Comparison of ENCODE assay signal across 26 cellular contexts in the genomic region with DNA sequence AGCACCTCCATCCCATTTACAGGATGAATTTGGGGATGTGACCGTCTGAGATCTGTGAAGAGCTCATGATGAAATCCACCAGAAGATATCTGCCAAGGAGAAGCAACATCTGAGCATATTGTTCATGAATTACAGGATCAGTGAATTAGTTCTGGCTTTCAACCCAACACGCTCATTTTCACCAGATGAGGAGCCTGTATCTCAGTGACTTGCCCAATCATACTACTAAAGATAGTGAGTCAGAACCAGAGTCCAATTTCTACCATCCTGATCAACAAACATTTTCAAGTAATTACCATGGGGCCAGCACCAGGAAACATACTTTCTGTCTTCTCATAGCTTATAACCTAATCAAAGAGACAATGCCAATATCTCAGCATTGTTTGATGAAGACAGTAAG.
DNase-seq lines count a peak whose midpoint lies in the region; ATAC-seq, FAIRE-seq and TF ChIP-seq lines count a peak whose summit lies in the region.
"Had no signal": no experiment of that assay in that cellular context is flagged by ENCODE, and none has a peak within 500 bp of the region (broad histone marks: within the 10 kb centered on the region; RNA-seq: fewer than 3 reads in every experiment).

No MANE protein-coding gene starts in this region.

- peaks cover 0 to 9% (median 0%) of the 10 kb centered on the region in 4 donors for H3K9me3 ChIP-seq in esophagus muscularis mucosa

- peak; percentile 36 to 91 for ATAC-seq in activated naive CD4-positive, alpha-beta T cell treated with anti-CD3 and anti-CD28 coated beads, Interleukin-2, amount 50 U/mL, for 72 hours
- peak; percentile 86 for ATAC-seq in stimulated activated effector memory CD8-positive, alpha-beta T cell treated with anti-CD3 and anti-CD28 coated beads, Interleukin-12 subunit alpha, Interleukin-12 subunit beta, amount 100 ng/mL, for 72 hours
- no peak for ATAC-seq in T-cell (replicated peaks in 1 of 4)
- ATAC-seq: HCT116 had no signal

- no peaks in the 10 kb centered on the region for H3K27me3 Mint-ChIP-seq in T-cell
- H3K27me3 Mint-ChIP-seq: CD4-positive, alpha-beta T cell had no signal

- peaks cover 47% of the 10 kb centered on the region for H3K4me1 Mint-ChIP-seq in stimulated activated effector memory CD8-positive, alpha-beta T cell treated with anti-CD3 and anti-CD28 coated beads, Interleukin-12 subunit alpha, Interleukin-12 subunit beta, amount 100 ng/mL, for 72 hours
- peaks cover 0 to 6% (median 2%) of the 10 kb centered on the region in 3 donors for H3K4me1 Mint-ChIP-seq in T-cell

- H3K4me1 ChIP-seq in esophagus muscularis mucosa: peaks cover 0 to 5% (median 0%) of the 10 kb centered on the region in 4 donors
- H3K4me1 ChIP-seq: BLaER1 had no signal

- CTCF ChIA-PET in T-cell (lab: Charles Lee): no interaction called here

- H3K9me3 Mint-ChIP-seq in activated naive CD4-positive, alpha-beta T cell treated with anti-CD3 and anti-CD28 coated beads, Interleukin-2, amount 50 U/mL, for 72 hours: peaks cover 10 to 31% of the 10 kb centered on the region in 2 donors
- peaks cover 6% of the 10 kb centered on the region for H3K9me3 Mint-ChIP-seq in stimulated activated effector memory CD8-positive, alpha-beta T cell treated with anti-CD3 and anti-CD28 coated beads, Interleukin-12 subunit alpha, Interleukin-12 subunit beta, amount 100 ng/mL, for 72 hours
- peaks cover 0 to 8% (median 2%) of the 10 kb centered on the region in 3 donors for H3K9me3 Mint-ChIP-seq in T-cell
- H3K9me3 Mint-ChIP-seq: CD4-positive, alpha-beta T cell had no signal

- POLR2A ChIA-PET in T-cell (lab: Charles Lee): interaction anchor here in 1 of 2 donors (0.5 kb wide), 1 partner anchor 52 kb away, joined by 5 read pairs; no protein-coding TSS in a partner anchor

- 94% methylated on average over 2 of the region's 2 CpGs for WGBS in esophagus muscularis mucosa

- H3K27ac ChIP-seq in esophagus muscularis mucosa (replicated peaks in 1 of 4): no peak overlapping the region
- H3K27ac ChIP-seq: BLaER1, PC-9 had no signal

- no peaks in the 10 kb centered on the region for H3K27me3 ChIP-seq in esophagus muscularis mucosa
- H3K27me3 ChIP-seq: BLaER1 had no signal

- peaks cover 0 to 29% of the 10 kb centered on the region in 2 donors for H3K36me3 Mint-ChIP-seq in activated naive CD4-positive, alpha-beta T cell treated with anti-CD3 and anti-CD28 coated beads, Interleukin-2, amount 50 U/mL, for 72 hours
- no peaks in the 10 kb centered on the region for H3K36me3 Mint-ChIP-seq in stimulated activated effector memory CD8-positive, alpha-beta T cell treated with anti-CD3 and anti-CD28 coated beads, Interleukin-12 subunit alpha, Interleukin-12 subunit beta, amount 100 ng/mL, for 72 hours
- H3K36me3 Mint-ChIP-seq in T-cell: no peaks in the 10 kb centered on the region

- no peak overlapping the region for H3K4me3 Mint-ChIP-seq in stimulated activated effector memory CD8-positive, alpha-beta T cell treated with anti-CD3 and anti-CD28 coated beads, Interleukin-12 subunit alpha, Interleukin-12 subunit beta, amount 100 ng/mL, for 72 hours
- no peak overlapping the region for H3K4me3 Mint-ChIP-seq in T-cell
- H3K4me3 Mint-ChIP-seq: CD4-positive, alpha-beta T cell had no signal

- TF ChIP-seq EP300 in esophagus muscularis mucosa (IDR thresholded peaks at IDR 0.05): no peak

- intact Hi-C loops in esophagus muscularis mucosa (cut with DNase I): no loop called here

- H3K4me3 ChIP-seq in esophagus muscularis mucosa: no peak overlapping the region
- H3K4me3 ChIP-seq: BLaER1, PC-9 had no signal

- no peak for DNase-seq in activated naive CD4-positive, alpha-beta T cell treated with anti-CD3 and anti-CD28 coated beads, Interleukin-2, amount 50 U/mL, for 72 hours (ENCODE audit: low spot score in 2 of 2)
- DNase-seq in activated naive CD4-positive, alpha-beta T cell (lab: John Stamatoyannopoulos, UW): no peak
- DNase-seq in GM04504 (ENCODE audit: low read depth): peak; percentile 10
- DNase-seq in esophagus muscularis mucosa (ENCODE audit: extremely low spot score): peak; percentile 53
- DNase-seq in stimulated activated effector memory CD8-positive, alpha-beta T cell treated with anti-CD3 and anti-CD28 coated beads, Interleukin-12 subunit alpha, Interleukin-12 subunit beta, amount 100 ng/mL, for 72 hours (ENCODE audit: low spot score in 2 of 2): no peak
- DNase-seq in frontal cortex (ENCODE audit: low spot score in 2 of 2): no peak
- DNase-seq in T-cell: no peak
- DNase-seq: CD4-positive, alpha-beta T cell; COR-L47; DMS 273 treated with DMSO at 0.1 percent for 48 hours; DMS79 treated with DMSO at 0.1 percent for 48 hours; KBM-7; MM.1S; NCI-H1092; NCI-H1436 treated with DMSO at 0.1 percent for 48 hours; NCI-H2029; NCI-H2227 treated with DMSO at 0.1 percent for 48 hours; NCI-H510A; PC-9; RPMI8226; SHP77 had no signal

- peak overlapping the region in 1 of 2 donors; percentile 61 for H3K27ac Mint-ChIP-seq in activated naive CD4-positive, alpha-beta T cell treated with anti-CD3 and anti-CD28 coated beads, Interleukin-2, amount 50 U/mL, for 72 hours
- H3K27ac Mint-ChIP-seq in stimulated activated effector memory CD8-positive, alpha-beta T cell treated with anti-CD3 and anti-CD28 coated beads, Interleukin-12 subunit alpha, Interleukin-12 subunit beta, amount 100 ng/mL, for 72 hours: no peak overlapping the region
- H3K27ac Mint-ChIP-seq in T-cell: no peak overlapping the region
- H3K27ac Mint-ChIP-seq: CD4-positive, alpha-beta T cell had no signal

- TF ChIP-seq POLR2A in esophagus muscularis mucosa (IDR thresholded peaks at IDR 0.05; ENCODE audit: low read depth): no peak

- H3K36me3 ChIP-seq in esophagus muscularis mucosa: no peaks in the 10 kb centered on the region
- H3K36me3 ChIP-seq: BLaER1 had no signal

- FAIRE-seq in frontal cortex (lab: Jason Lieb, UNC): no peak
- FAIRE-seq: GM12892, GM18507, H1 had no signal

- TF ChIP-seq CTCF in esophagus muscularis mucosa (IDR thresholded peaks at IDR 0.05): no peak

Comparison
In these comparisons a context has a peak if more than half of its experiments do, and no peak if none do; other contexts are left out.
1. ATAC-seq: peak in activated naive CD4-positive, alpha-beta T cell treated with anti-CD3 and anti-CD28 coated beads, Interleukin-2, amount 50 U/mL, for 72 hours (2 of 2) and stimulated activated effector memory CD8-positive, alpha-beta T cell treated with anti-CD3 and anti-CD28 coated beads, Interleukin-12 subunit alpha, Interleukin-12 subunit beta, amount 100 ng/mL, for 72 hours (single experiment); none in T-cell (0 of 4).
2. DNase-seq: peak in GM04504 (single experiment) and esophagus muscularis mucosa (single experiment); none in activated naive CD4-positive, alpha-beta T cell treated with anti-CD3 and anti-CD28 coated beads, Interleukin-2, amount 50 U/mL, for 72 hours (0 of 2), activated naive CD4-positive, alpha-beta T cell (0 of 4), stimulated activated effector memory CD8-positive, alpha-beta T cell treated with anti-CD3 and anti-CD28 coated beads, Interleukin-12 subunit alpha, Interleukin-12 subunit beta, amount 100 ng/mL, for 72 hours (0 of 2), frontal cortex (0 of 2) and T-cell (0 of 34).